ENCODE assay signal across 29 cellular contexts in genomic region chr7:1314908-1315450, GRCh38.
"Had no signal": no experiment of that assay in that cellular context is flagged by ENCODE, and none has a peak within 500 bp of the region (broad histone marks: within the 10 kb centered on the region; RNA-seq: fewer than 3 reads in every experiment).

No MANE protein-coding gene starts in this region.

- H3K4me3 Mint-ChIP-seq: immature natural killer cell; naive thymus-derived CD4-positive, alpha-beta T cell; nephron; neural progenitor cell; stimulated activated effector memory CD8-positive, alpha-beta T cell treated with anti-CD3 and anti-CD28 coated beads, Interleukin-12 subunit alpha, Interleukin-12 subunit beta, amount 100 ng/mL, for 72 hours; type B pancreatic cell had no signal

- H3K36me3 ChIP-seq: esophagus squamous epithelium, heart right ventricle, neural progenitor cell, right lobe of liver, stomach, thyroid gland had no signal

- H3K9ac ChIP-seq: neural progenitor cell had no signal

- DNase-seq: dermis blood vessel endothelial cell; effector memory CD4-positive, alpha-beta T cell; erythroblast; esophagus squamous epithelium; foreskin melanocyte; heart right ventricle; hypothalamus; immature natural killer cell; islet precursor cell; mammary epithelial cell; mesendoderm; midbrain; naive thymus-derived CD4-positive, alpha-beta T cell; nucleus accumbens; right lobe of liver; stimulated activated CD4-positive, alpha-beta T cell treated with anti-CD3 and anti-CD28 coated beads, Interleukin-2, amount 100 ng/mL, for 24 hours; stimulated activated CD4-positive, alpha-beta T cell treated with anti-CD3 and anti-CD28 coated beads, Interleukin-4, amount 100 ng/mL, for 24 hours; stimulated activated naive CD4-positive, alpha-beta T cell treated with Interleukin-2 at 50 U/mL for 16 hours; stomach; thyroid gland had no signal

- ATAC-seq: heart right ventricle; left lobe of liver; naive thymus-derived CD4-positive, alpha-beta T cell; psoas muscle; stimulated activated effector memory CD8-positive, alpha-beta T cell treated with anti-CD3 and anti-CD28 coated beads, Interleukin-12 subunit alpha, Interleukin-12 subunit beta, amount 100 ng/mL, for 72 hours had no signal

- H3K4me1 ChIP-seq: esophagus squamous epithelium, heart right ventricle, neural progenitor cell, psoas muscle, right lobe of liver, stomach, thyroid gland had no signal

- H3K27ac Mint-ChIP-seq: immature natural killer cell; naive thymus-derived CD4-positive, alpha-beta T cell; nephron; stimulated activated effector memory CD8-positive, alpha-beta T cell treated with anti-CD3 and anti-CD28 coated beads, Interleukin-12 subunit alpha, Interleukin-12 subunit beta, amount 100 ng/mL, for 72 hours; type B pancreatic cell had no signal

- H3K9me3 ChIP-seq: esophagus squamous epithelium, psoas muscle, right lobe of liver, thyroid gland had no signal

- H3K27ac ChIP-seq: coronary artery, esophagus squamous epithelium, heart right ventricle, neural progenitor cell, psoas muscle, right lobe of liver, stomach, thyroid gland had no signal

- H2AFZ ChIP-seq: neural progenitor cell had no signal

- FAIRE-seq: endothelial cell of umbilical vein had no signal

- H3K4me2 ChIP-seq: neural progenitor cell, smooth muscle cell had no signal

- H3K36me3 Mint-ChIP-seq: immature natural killer cell; naive thymus-derived CD4-positive, alpha-beta T cell; neural progenitor cell; stimulated activated effector memory CD8-positive, alpha-beta T cell treated with anti-CD3 and anti-CD28 coated beads, Interleukin-12 subunit alpha, Interleukin-12 subunit beta, amount 100 ng/mL, for 72 hours; type B pancreatic cell had no signal

- H3K9me3 Mint-ChIP-seq: immature natural killer cell; nephron; neural progenitor cell; stimulated activated effector memory CD8-positive, alpha-beta T cell treated with anti-CD3 and anti-CD28 coated beads, Interleukin-12 subunit alpha, Interleukin-12 subunit beta, amount 100 ng/mL, for 72 hours; type B pancreatic cell had no signal

- H3K4me1 Mint-ChIP-seq: immature natural killer cell; naive thymus-derived CD4-positive, alpha-beta T cell; nephron; neural progenitor cell; stimulated activated effector memory CD8-positive, alpha-beta T cell treated with anti-CD3 and anti-CD28 coated beads, Interleukin-12 subunit alpha, Interleukin-12 subunit beta, amount 100 ng/mL, for 72 hours had no signal

- H3K4me3 ChIP-seq: coronary artery, esophagus squamous epithelium, heart right ventricle, neural progenitor cell, psoas muscle, right lobe of liver, smooth muscle cell, stomach, thyroid gland had no signal

- H3K27me3 ChIP-seq: neural progenitor cell, right lobe of liver, thyroid gland had no signal
